15 cellular contexts compared by ENCODE assay signal in the genomic region with DNA sequence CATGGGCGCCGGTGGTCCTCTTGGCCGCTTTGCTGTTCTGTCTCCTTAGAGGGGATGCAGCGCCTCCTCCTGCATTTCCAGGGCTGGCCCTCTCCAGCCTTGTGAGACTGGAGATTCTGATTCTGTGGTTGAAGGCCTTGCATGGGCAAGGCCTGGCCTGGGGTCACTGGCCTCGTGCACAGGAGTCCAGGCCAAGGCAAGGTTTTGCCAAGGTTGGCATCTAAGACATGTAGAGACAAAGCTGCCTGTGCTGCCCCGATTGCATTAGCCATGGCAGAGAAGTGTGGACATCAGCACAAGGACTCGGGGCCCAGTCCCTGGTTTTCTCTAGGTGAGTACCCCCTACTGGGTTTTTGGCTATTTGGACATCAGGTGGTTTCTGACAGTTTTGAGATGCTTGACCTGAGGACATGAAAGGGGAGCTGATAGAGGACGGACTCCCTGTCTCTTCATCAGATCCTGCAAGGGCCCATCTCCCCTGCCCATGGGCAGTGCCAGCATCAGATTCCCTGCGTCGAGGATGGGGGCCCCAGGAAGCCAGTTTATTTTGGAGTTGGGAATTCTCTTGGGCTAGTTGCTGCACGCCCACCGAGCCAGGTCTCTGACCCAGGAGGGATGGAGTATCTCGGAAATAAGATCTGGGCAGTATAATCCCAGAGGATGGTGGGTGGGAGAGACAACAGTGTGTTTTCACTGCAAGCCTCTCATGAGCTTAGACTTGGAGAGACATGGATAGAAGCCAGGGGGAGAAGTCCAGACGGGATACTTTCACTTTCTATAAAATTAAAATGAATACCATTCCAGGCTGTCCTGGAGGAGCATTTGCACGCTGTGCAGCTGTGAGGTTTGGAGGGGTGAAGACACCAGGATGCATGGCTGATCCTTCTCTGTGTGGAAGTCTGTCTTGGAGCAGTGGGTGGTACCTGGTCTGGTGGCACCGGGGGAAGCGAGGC. TPM values are rescaled to one million over a fixed set of nuclear protein-coding genes. Genes with fewer than 3 reads are reported as not detected.
A peak's percentile ranks its signal among the peaks of the same experiment; 100 is the strongest.
DNase-seq lines count a peak whose midpoint lies in the region; ATAC-seq, FAIRE-seq and TF ChIP-seq lines count a peak whose summit lies in the region.
"Had no signal": no experiment of that assay in that cellular context is flagged by ENCODE, and none has a peak within 500 bp of the region (broad histone marks: within the 10 kb centered on the region; RNA-seq: fewer than 3 reads in every experiment).

No MANE protein-coding gene starts in this region.

- no peak overlapping the region for H4K91ac ChIP-seq in trophoblast cell (ENCODE audit: low read depth, low read length)

- peaks cover 0 to 3% (median 0%) of the 10 kb centered on the region in 4 donors for H3K36me3 ChIP-seq in liver (ENCODE audit: control insufficient read depth in 4 of 4, insufficient read depth in 3 of 4, low read depth in 1 of 4, low read length in 3 of 4)
- peaks cover 4 to 14% of the 10 kb centered on the region in 2 experiments for H3K36me3 ChIP-seq in HepG2 (replicated peaks in 1 of 2; ENCODE audit: control insufficient read depth in 1 of 2, insufficient read depth in 2 of 2, low read length in 2 of 2)
- peaks cover 25 to 32% of the 10 kb centered on the region in 2 experiments for H3K36me3 ChIP-seq in trophoblast cell (ENCODE audit: control insufficient read depth in 1 of 2, insufficient read depth in 2 of 2, low read length in 2 of 2)

- H2AFZ ChIP-seq in HepG2 (ENCODE audit: low read length) (no peak overlapping the region), trophoblast cell (ENCODE audit: insufficient read depth, low read length, poor library complexity) (no peak overlapping the region)

- no peak overlapping the region for H2AK5ac ChIP-seq in trophoblast cell (ENCODE audit: low read length)

- no peak overlapping the region for H3K4me2 ChIP-seq in HepG2 (ENCODE audit: low read depth, low read length)
- H3K4me2 ChIP-seq in trophoblast cell (ENCODE audit: low read length): no peak overlapping the region
- H3K4me2 ChIP-seq: A549 had no signal

- H4K8ac ChIP-seq in trophoblast cell (ENCODE audit: low read depth, low read length): no peak overlapping the region

- in situ Hi-C loops in HepG2 (cut with HindIII; ENCODE audit: extremely low pct_ligation_motif_present, low pct_unique_long_range_greater_than_20kb): no loop called here

- TF ChIP-seq EP300 in HepG2 (IDR thresholded peaks at IDR 0.05; ENCODE audit: low read depth in 2 of 2, low read length in 2 of 2) (no peak), HepG2 (CRISPR knock-in tag; IDR thresholded peaks at IDR 0.05; ENCODE audit: borderline replicate concordance) (no peak)

- TF ChIP-seq POLR2A in HepG2 (IDR thresholded peaks at IDR 0.05; ENCODE audit: insufficient read depth in 1 of 2, low read depth in 2 of 2, low read length in 2 of 2): no peak

- H3K4me1 ChIP-seq in liver (ENCODE audit: control insufficient read depth in 4 of 4, insufficient read depth in 4 of 4, low read length in 3 of 4): peaks cover 9 to 30% (median 21%) of the 10 kb centered on the region in 4 donors
- H3K4me1 ChIP-seq in HepG2 (ENCODE audit: insufficient read depth, low read length): peaks cover 34% of the 10 kb centered on the region
- peaks cover 10% of the 10 kb centered on the region for H3K4me1 ChIP-seq in right cardiac atrium (ENCODE audit: control insufficient read depth, insufficient read depth, low read length)
- H3K4me1 ChIP-seq in trophoblast cell (ENCODE audit: control insufficient read depth in 1 of 2, insufficient read depth in 2 of 2, low read length in 2 of 2): peaks cover 3 to 4% of the 10 kb centered on the region in 2 experiments

- no TSS peak for BruUV-seq in HepG2 (replicated peaks; lab: Mats Ljungman, UMichigan)

- no peaks in the 10 kb centered on the region for H3K79me1 ChIP-seq in trophoblast cell (ENCODE audit: low read length)

- H3K27me3 ChIP-seq in liver (ENCODE audit: control insufficient read depth in 4 of 4, insufficient read depth in 4 of 4, low read length in 3 of 4): no peaks in the 10 kb centered on the region
- H3K27me3 ChIP-seq in HepG2 (ENCODE audit: control insufficient read depth in 1 of 2, insufficient read depth in 2 of 2, low read length in 2 of 2): no peaks in the 10 kb centered on the region
- H3K27me3 ChIP-seq in right cardiac atrium (ENCODE audit: control insufficient read depth, insufficient read depth): no peaks in the 10 kb centered on the region
- no peaks in the 10 kb centered on the region for H3K27me3 ChIP-seq in trophoblast cell (ENCODE audit: insufficient read depth, low read length)

- 61% methylated on average over 17 of the region's 17 CpGs for WGBS in liver
- WGBS in HepG2 (ENCODE audit: low lambda C conversion rate): 98% methylated on average over 10 of the region's 17 CpGs
- 64% methylated on average over 17 of the region's 17 CpGs for WGBS in right cardiac atrium
- WGBS in trophoblast cell (ENCODE audit: extremely low coverage, insufficient coverage, insufficient read length): no CpG with 5 or more reads among the region's 17 CpGs

- H3K79me2 ChIP-seq in HepG2 (ENCODE audit: insufficient read depth, low read length) (peaks cover 36% of the 10 kb centered on the region), trophoblast cell (ENCODE audit: control insufficient read depth, insufficient read depth, low read length, poor library complexity) (peaks cover 8% of the 10 kb centered on the region)

- CTCF ChIA-PET in HepG2 (lab: Yijun Ruan, JAX; ENCODE audit: low intra/inter-chr PET ratio, low total read pairs): no interaction called here

- ATAC-seq in HepG2: no peak
- peak; percentile 65 to 73 for ATAC-seq in right cardiac atrium
- no peak for ATAC-seq in HG03378 (IDR thresholded peaks at IDR 0.05; ENCODE audit: unreplicated experiment)
- no peak for ATAC-seq in GM18511 (IDR thresholded peaks at IDR 0.05; ENCODE audit: unreplicated experiment)
- ATAC-seq: A549; stimulated activated naive CD8-positive, alpha-beta T cell treated with anti-CD3 and anti-CD28 coated beads, Interleukin-15, amount 100 ng/mL, for 72 hours had no signal

- no peak overlapping the region for H3K18ac ChIP-seq in trophoblast cell (ENCODE audit: low read length)

- TF ChIP-seq RAD21 in liver (IDR thresholded peaks at IDR 0.05): no peak
- TF ChIP-seq RAD21 in HepG2 (CRISPR knock-in tag; IDR thresholded peaks at IDR 0.05): no peak

- H3K4me3 ChIP-seq in liver (ENCODE audit: low read depth in 1 of 3, low read length in 3 of 3): peak overlapping the region; percentile 24 to 64 (median 31)
- no peak overlapping the region for H3K4me3 ChIP-seq in HepG2 (replicated peaks in 1 of 3; ENCODE audit: insufficient read depth in 1 of 3, low read depth in 2 of 3, low read length in 3 of 3)
- H3K4me3 ChIP-seq in right cardiac atrium (ENCODE audit: low read length): peak overlapping the region; percentile 13
- no peak overlapping the region for H3K4me3 ChIP-seq in trophoblast cell (ENCODE audit: low read depth, low read length)
- H3K4me3 ChIP-seq: A549 had no signal

- no peak overlapping the region for H2BK12ac ChIP-seq in trophoblast cell (ENCODE audit: low read length)

- H3K9ac ChIP-seq in liver (ENCODE audit: low read depth in 1 of 2, low read length in 2 of 2): peak overlapping the region; percentile 42 to 56
- no peak overlapping the region for H3K9ac ChIP-seq in HepG2 (ENCODE audit: insufficient read depth, low read depth, low read length)
- no peak overlapping the region for H3K9ac ChIP-seq in trophoblast cell (ENCODE audit: low read length)

- H4K20me1 ChIP-seq in HepG2 (ENCODE audit: insufficient read depth, low read length): peaks cover 6% of the 10 kb centered on the region; the same call in 1 of the 2 replicates

- no peak overlapping the region for H2BK5ac ChIP-seq in trophoblast cell (ENCODE audit: low read depth, low read length, poor library complexity)

- H3K23ac ChIP-seq in trophoblast cell (ENCODE audit: low read length): no peak overlapping the region

- intact Hi-C loops in HepG2 (cut with micrococcal nuclease; ENCODE audit: unreplicated experiment) (no loop called here), right cardiac atrium (cut with DNase I) (no loop called here)

- H3K27ac ChIP-seq in liver (ENCODE audit: low read depth in 1 of 2, low read length in 2 of 2) (peak overlapping the region; percentile 56 to 79), HepG2 (ENCODE audit: extremely low read length, insufficient read depth, low read length) (no peak overlapping the region), right cardiac atrium (ENCODE audit: low read length) (peak overlapping the region; percentile 9), trophoblast cell (ENCODE audit: low read depth, low read length) (no peak overlapping the region)
- H3K27ac ChIP-seq: A549 had no signal

- no peak overlapping the region for H2BK120ac ChIP-seq in trophoblast cell (ENCODE audit: insufficient read depth, low read length, poor library complexity)

- DNase-seq in HepG2 (ENCODE audit: low spot score) (no peak), right cardiac atrium (peak in 1 of 3 donors; percentile 48), trophoblast cell (no peak), ureter (ENCODE audit: low spot score) (no peak), iPS-NIHi7 (ENCODE audit: extremely low spot score) (no peak)
- DNase-seq: activated naive CD4-positive, alpha-beta T cell treated with anti-CD3 and anti-CD28 coated beads for 36 hours; NCI-H1417 treated with DMSO at 0.1 percent for 48 hours; NCI-H524 treated with DMSO at 0.1 percent for 48 hours; occipital lobe; RPMI8226; stimulated activated naive CD8-positive, alpha-beta T cell treated with anti-CD3 and anti-CD28 coated beads, Interleukin-15, amount 100 ng/mL, for 72 hours had no signal

- H4K12ac ChIP-seq in trophoblast cell (ENCODE audit: low read depth, low read length): no peak overlapping the region

- peak overlapping the region; percentile 16 for H3K4ac ChIP-seq in trophoblast cell (ENCODE audit: low read depth, low read length)

- TF ChIP-seq CTCF in liver (IDR thresholded peaks at IDR 0.05; ENCODE audit: low read depth, low read length, missing input control) (no peak), HepG2 (CRISPR knock-in tag; IDR thresholded peaks at IDR 0.05) (no peak)

- no peak overlapping the region for H3K14ac ChIP-seq in trophoblast cell (ENCODE audit: low read length)

- H3K9me3 ChIP-seq in liver (ENCODE audit: control insufficient read depth in 4 of 4, low read length in 3 of 4) (no peaks in the 10 kb centered on the region), HepG2 (ENCODE audit: low read length) (no peaks in the 10 kb centered on the region), right cardiac atrium (ENCODE audit: control insufficient read depth, low read length) (no peaks in the 10 kb centered on the region), trophoblast cell (ENCODE audit: insufficient read depth, low read depth, low read length) (peaks cover 2% of the 10 kb centered on the region)
- H3K9me3 ChIP-seq: A549 had no signal

- POLR2A ChIA-PET in HepG2 (lab: Yijun Ruan, JAX): no interaction called here

- FAIRE-seq in HepG2 (lab: Jason Lieb, UNC): no peak
- FAIRE-seq: A549 had no signal

RNA-seq across cellular contexts. Expression of a gene that starts 25.6 kb away (rescaled TPM):
- total RNA-seq in liver (10 to 100 TPM; 10.0 to 28.8 TPM), HepG2 (2016; rRNA removed; fragmentation: Illumina TruSeq; extraction: Trizol) (25.5 and 29.1 TPM in 2 replicates), right cardiac atrium (10 to 100 TPM; 17.7 to 23.1 (median 21.5) TPM), ureter (97.7 TPM)
- polyA plus RNA-seq in liver (1 to 10 TPM; 3.8 to 8.2 TPM), HepG2 (2011; rRNA removed) (8.1 and 8.3 TPM in 2 replicates), right cardiac atrium (7.8 TPM)
- total RNA-seq in HepG2 (2016; cell fraction: cytosol; rRNA removed; fragmentation: Illumina TruSeq; extraction: Trizol; ENCODE audit: low read depth): 22.3 and 25.5 TPM in 2 replicates
- total RNA-seq in HepG2 (2016; cell fraction: insoluble cytoplasmic fraction; rRNA removed; fragmentation: Illumina TruSeq; extraction: Trizol): 23.0 and 25.1 TPM in 2 replicates
- 17.4 TPM in 2 replicates for total RNA-seq in HepG2 (2016; cell fraction: membrane; rRNA removed; fragmentation: Illumina TruSeq; extraction: Trizol)
- 46.0 and 55.5 TPM in 2 replicates for total RNA-seq in HepG2 (2016; cell fraction: nucleus; rRNA removed; fragmentation: Illumina TruSeq; extraction: Trizol)
- polyA plus RNA-seq in HepG2 (2011; cell fraction: cytosol; rRNA removed): 6.6 and 8.0 TPM in 2 replicates
- 10.1 and 12.3 TPM in 2 replicates for polyA plus RNA-seq in HepG2 (2011; cell fraction: nucleus; rRNA removed)
- polyA plus RNA-seq in HepG2 (2012): 11.9 and 14.3 TPM in 2 replicates
- polyA plus RNA-seq in HepG2 (2016; cell fraction: cytosol; fragmentation: Illumina TruSeq; extraction: Trizol; ENCODE audit: low read depth): 0.50 and 0.71 TPM in 2 replicates
- 13.8 and 18.7 TPM in 2 replicates for polyA plus RNA-seq in HepG2 (2016; cell fraction: insoluble cytoplasmic fraction; fragmentation: Illumina TruSeq; extraction: Trizol; ENCODE audit: low read depth)
- polyA plus RNA-seq in HepG2 (2016; cell fraction: membrane; fragmentation: Illumina TruSeq; extraction: Trizol; ENCODE audit: low read depth): 2.1 and 3.7 TPM in 2 replicates
- 15.6 and 18.3 TPM in 2 replicates for polyA plus RNA-seq in HepG2 (2016; cell fraction: nucleus; fragmentation: Illumina TruSeq; extraction: Trizol; ENCODE audit: insufficient read depth, low read depth)
- polyA minus RNA-seq in HepG2 (2011; rRNA and poly(A)+ RNA removed; ENCODE audit: low replicate concordance): 18.0 and 25.9 TPM in 2 replicates
- 10.6 and 15.4 TPM in 2 replicates for polyA minus RNA-seq in HepG2 (2011; cell fraction: cytosol; rRNA and poly(A)+ RNA removed)
- 47.3 and 50.0 TPM in 2 replicates for polyA minus RNA-seq in HepG2 (2011; cell fraction: nucleus; rRNA and poly(A)+ RNA removed)
- 44.0 and 44.4 TPM in 2 replicates for polyA plus RNA-seq in trophoblast cell (2013)

Comparison
In these comparisons a context has a peak if more than half of its experiments do, and no peak if none do; other contexts are left out.
1. H3K27ac ChIP-seq: peak in liver (2 of 2) and right cardiac atrium (single experiment); none in HepG2 (single experiment) and trophoblast cell (single experiment).
2. H3K4me3 ChIP-seq: peak in liver (3 of 3) and right cardiac atrium (single experiment); none in HepG2 (0 of 3) and trophoblast cell (single experiment).
3. H3K9ac ChIP-seq: peak in liver (2 of 2); none in HepG2 (single experiment) and trophoblast cell (single experiment).
4. ATAC-seq: peak in right cardiac atrium (2 of 2); none in HepG2 (single experiment), HG03378 (single experiment) and GM18511 (single experiment).